Comparison of ENCODE assay signal across 8 cellular contexts in the genomic region with DNA sequence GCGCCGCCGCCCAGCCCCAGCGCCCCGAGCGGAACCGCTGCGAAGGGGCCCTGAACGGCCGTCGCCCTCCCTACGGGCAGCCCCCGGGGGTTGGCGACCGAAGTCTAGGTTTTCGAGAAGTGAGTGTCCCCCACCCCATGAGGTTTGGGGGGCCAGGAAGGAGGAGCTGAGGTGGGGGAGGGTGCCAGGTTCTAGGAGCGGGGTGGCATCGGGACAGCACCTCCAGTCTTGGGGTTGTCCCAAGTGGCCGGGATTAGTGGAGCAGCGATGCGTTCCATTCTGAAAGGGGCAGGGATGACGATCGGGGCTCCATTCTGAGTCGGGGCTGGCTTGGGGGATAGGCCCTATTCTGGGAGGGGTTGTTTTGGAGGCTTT. TPM values are rescaled to one million over a fixed set of nuclear protein-coding genes. Genes with fewer than 3 reads are reported as not detected.
DNase-seq lines count a peak whose midpoint lies in the region; ATAC-seq, FAIRE-seq and TF ChIP-seq lines count a peak whose summit lies in the region.

No MANE protein-coding gene starts in this region.

- peaks cover 7% of the 10 kb centered on the region for H3K4me1 ChIP-seq in prostate gland (replicated peaks)

- H3K9me3 ChIP-seq in prostate gland, result no peaks in the 10 kb centered on the region

- POLR2A ChIA-PET in activated CD4-positive, alpha-beta memory T cell treated with anti-CD3 and anti-CD28 coated beads for 36 hours (lab: Charles Lee), result interaction anchor here (1.3 to 2.1 kb wide), 5 partner anchors 46 to 197 kb away, joined by 4 to 7 read pairs (median 6); a partner anchor contains a TSS

- no peak for TF ChIP-seq POLR2A in prostate gland (IDR thresholded peaks at IDR 0.05)

- H3K27me3 Mint-ChIP-seq in activated CD4-positive, alpha-beta memory T cell treated with anti-CD3 and anti-CD28 coated beads for 36 hours, result no peaks in the 10 kb centered on the region

- H3K9me3 Mint-ChIP-seq in activated CD4-positive, alpha-beta memory T cell treated with anti-CD3 and anti-CD28 coated beads for 36 hours, result no peaks in the 10 kb centered on the region

- 1% methylated on average over 24 of the region's 24 CpGs for WGBS in prostate gland

- H3K36me3 Mint-ChIP-seq in activated CD4-positive, alpha-beta memory T cell treated with anti-CD3 and anti-CD28 coated beads for 36 hours, result peaks cover 2% of the 10 kb centered on the region

- H3K4me3 Mint-ChIP-seq in activated CD4-positive, alpha-beta memory T cell treated with anti-CD3 and anti-CD28 coated beads for 36 hours, result peak overlapping the region; percentile 85

- H3K4me3 ChIP-seq in prostate gland, result peak overlapping the region; percentile 97 to 98

- no peak for TF ChIP-seq CTCF in prostate gland (IDR thresholded peaks at IDR 0.05)

- ATAC-seq in GM21786 (IDR thresholded peaks at IDR 0.05; ENCODE audit: unreplicated experiment) (peak; percentile 14), HG03025 (IDR thresholded peaks at IDR 0.05; ENCODE audit: low FRiP score, unreplicated experiment) (no peak)

- CTCF ChIA-PET in activated CD4-positive, alpha-beta memory T cell treated with anti-CD3 and anti-CD28 coated beads for 36 hours (lab: Charles Lee), result interaction anchor here (1.1 to 2.0 kb wide), 2 partner anchors 88 to 89 kb away, joined by 3 to 11 read pairs; a partner anchor contains a TSS

- H3K36me3 ChIP-seq in prostate gland, result no peaks in the 10 kb centered on the region

- no peak for FAIRE-seq in frontal cortex (lab: Jason Lieb, UNC)

- DNase-seq in AG08396 (ENCODE audit: low spot score), result peak; percentile 64
- DNase-seq in activated CD4-positive, alpha-beta memory T cell treated with anti-CD3 and anti-CD28 coated beads for 36 hours, result peak; percentile 42
- peak; percentile 47 to 64 for DNase-seq in frontal cortex (ENCODE audit: low spot score in 2 of 2)
- no peak for DNase-seq in prostate gland (ENCODE audit: low spot score)
- no peak for DNase-seq in NCI-H1105 (lab: John Stamatoyannopoulos, UW)
- no peak for DNase-seq in NCI-H1092 treated with DMSO at 0.1 percent for 48 hours (lab: John Stamatoyannopoulos, UW)

- no peaks in the 10 kb centered on the region for H3K27me3 ChIP-seq in prostate gland (replicated peaks; ENCODE audit: insufficient read depth)

- H3K27ac Mint-ChIP-seq in activated CD4-positive, alpha-beta memory T cell treated with anti-CD3 and anti-CD28 coated beads for 36 hours, result peak overlapping the region; percentile 8

- peaks cover 15% of the 10 kb centered on the region for H3K4me1 Mint-ChIP-seq in activated CD4-positive, alpha-beta memory T cell treated with anti-CD3 and anti-CD28 coated beads for 36 hours (ENCODE audit: low read depth)

- peak overlapping the region; percentile 91 to 96 for H3K27ac ChIP-seq in prostate gland

- intact Hi-C loops in activated CD4-positive, alpha-beta memory T cell treated with anti-CD3 and anti-CD28 coated beads for 36 hours (cut with micrococcal nuclease), result loop anchor here (1.0 kb wide), 3 partner anchors 8 to 102 kb away; a partner anchor contains a TSS
- intact Hi-C loops in prostate gland (cut with DNase I), result no loop called here

RNA-seq across cellular contexts. Expression of a gene that starts 0.4 kb away (rescaled TPM):
- total RNA-seq in activated CD4-positive, alpha-beta memory T cell treated with anti-CD3 and anti-CD28 coated beads for 36 hours, result 10 to 100 TPM in 1 of 2 experiments, 1 to 10 TPM in 1; 9.7 to 11.9 TPM
- total RNA-seq in frontal cortex (27.3 TPM), prostate gland (10 to 100 TPM; 14.1 to 32.6 TPM)

RNA-seq across cellular contexts. Expression of a gene that starts 7.9 kb away (rescaled TPM):
- 10 to 100 TPM; 20.2 to 20.5 TPM for total RNA-seq in activated CD4-positive, alpha-beta memory T cell treated with anti-CD3 and anti-CD28 coated beads for 36 hours
- total RNA-seq in frontal cortex, result 7.3 TPM
- total RNA-seq in prostate gland, result 10 to 100 TPM; 38.4 to 66.1 TPM

RNA-seq across cellular contexts. Expression of a gene that starts 10.8 kb away (rescaled TPM):
- under 1 TPM in 1 of 2 experiments, not detected in 1; 0.46 TPM for total RNA-seq in activated CD4-positive, alpha-beta memory T cell treated with anti-CD3 and anti-CD28 coated beads for 36 hours
- total RNA-seq in frontal cortex (not detected), prostate gland (not detected)

RNA-seq across cellular contexts. Expression of a gene that starts 46.5 kb away (rescaled TPM):
- 100 to 1,000 TPM; 103 to 113 TPM for total RNA-seq in activated CD4-positive, alpha-beta memory T cell treated with anti-CD3 and anti-CD28 coated beads for 36 hours
- total RNA-seq in frontal cortex, result 23.6 TPM
- total RNA-seq in prostate gland, result 100 to 1,000 TPM in 1 of 2 donors, 10 to 100 TPM in 1; 38.8 to 104 TPM

RNA-seq across cellular contexts. Expression of a gene that starts 47.0 kb away (rescaled TPM):
- total RNA-seq in activated CD4-positive, alpha-beta memory T cell treated with anti-CD3 and anti-CD28 coated beads for 36 hours, result under 1 TPM; 0.21 to 0.82 TPM
- total RNA-seq in frontal cortex, result not detected
- total RNA-seq in prostate gland, result 1 to 10 TPM in 1 of 2 donors, not detected in 1; 7.4 TPM

Comparison
In these comparisons a context has a peak if more than half of its experiments do, and no peak if none do; other contexts are left out.
1. DNase-seq: peak in AG08396 (single experiment), activated CD4-positive, alpha-beta memory T cell treated with anti-CD3 and anti-CD28 coated beads for 36 hours (single experiment) and frontal cortex (2 of 2); none in prostate gland (single experiment), NCI-H1105 (single experiment) and NCI-H1092 treated with DMSO at 0.1 percent for 48 hours (single experiment).